In the genomic region with DNA sequence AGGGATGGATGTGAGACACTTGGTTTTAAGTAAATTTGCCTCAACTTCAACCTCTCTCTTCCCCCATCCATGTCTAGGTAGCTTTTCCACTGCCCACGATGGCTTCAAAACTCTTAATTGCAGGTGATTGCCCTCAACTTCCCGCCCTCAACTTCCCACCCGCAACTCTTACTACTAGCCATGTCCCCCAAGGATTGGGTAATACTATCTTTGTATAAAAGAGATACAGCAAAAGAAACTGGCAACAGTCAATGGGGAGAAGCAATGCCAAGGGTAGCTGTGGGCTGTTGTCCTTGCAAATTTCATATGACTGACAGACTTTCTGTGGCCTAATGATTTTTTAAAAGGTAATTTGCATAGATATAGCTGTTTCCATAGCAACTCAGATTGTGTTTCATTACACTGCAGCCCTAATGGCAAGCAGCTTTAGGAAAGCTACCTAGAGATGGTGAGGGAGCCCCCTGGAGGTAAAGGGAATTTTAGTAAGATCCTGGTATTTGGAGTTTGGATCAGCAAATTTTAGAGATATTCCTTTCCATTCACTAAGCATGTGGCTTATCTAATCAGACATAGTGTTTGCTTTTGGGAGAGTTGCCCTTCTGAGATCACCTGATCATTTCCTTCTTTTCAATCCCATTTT, we compare ENCODE assay signal across 7 cellular contexts.
DNase-seq lines count a peak whose midpoint lies in the region; ATAC-seq and TF ChIP-seq lines count a peak whose summit lies in the region.

No MANE protein-coding gene starts in this region.

- TF ChIP-seq CTCF in GM12865 (IDR thresholded peaks at IDR 0.05; ENCODE audit: insufficient read depth, low read depth, low read length, missing control alignments) = peak; percentile 32

- no peak overlapping the region for H3K4me3 ChIP-seq in GM12865 (ENCODE audit: low read depth, low read length)

- DNase-seq in GM12865 (ENCODE audit: low read depth) (peak; percentile 51), OCI-M1 (lab: John Stamatoyannopoulos, UW) (peak; percentile 53), fibroblast of peridontal ligament (ENCODE audit: extremely low read depth) (peak; percentile 64), superior temporal gyrus (ENCODE audit: extremely low spot score) (peak; percentile 75), GOT3 (lab: John Stamatoyannopoulos, UW) (no peak), T-helper 2 cell (no peak)

- ATAC-seq in HG03280 (IDR thresholded peaks at IDR 0.05; ENCODE audit: unreplicated experiment) = peak; percentile 65

Comparison
In these comparisons a context has a peak if more than half of its experiments do, and no peak if none do; other contexts are left out.
1. DNase-seq: peak in GM12865 (single experiment), OCI-M1 (single experiment), fibroblast of peridontal ligament (single experiment) and superior temporal gyrus (single experiment); none in GOT3 (single experiment) and T-helper 2 cell (0 of 5).